1 cellular context compared by ENCODE assay signal in the genomic region with DNA sequence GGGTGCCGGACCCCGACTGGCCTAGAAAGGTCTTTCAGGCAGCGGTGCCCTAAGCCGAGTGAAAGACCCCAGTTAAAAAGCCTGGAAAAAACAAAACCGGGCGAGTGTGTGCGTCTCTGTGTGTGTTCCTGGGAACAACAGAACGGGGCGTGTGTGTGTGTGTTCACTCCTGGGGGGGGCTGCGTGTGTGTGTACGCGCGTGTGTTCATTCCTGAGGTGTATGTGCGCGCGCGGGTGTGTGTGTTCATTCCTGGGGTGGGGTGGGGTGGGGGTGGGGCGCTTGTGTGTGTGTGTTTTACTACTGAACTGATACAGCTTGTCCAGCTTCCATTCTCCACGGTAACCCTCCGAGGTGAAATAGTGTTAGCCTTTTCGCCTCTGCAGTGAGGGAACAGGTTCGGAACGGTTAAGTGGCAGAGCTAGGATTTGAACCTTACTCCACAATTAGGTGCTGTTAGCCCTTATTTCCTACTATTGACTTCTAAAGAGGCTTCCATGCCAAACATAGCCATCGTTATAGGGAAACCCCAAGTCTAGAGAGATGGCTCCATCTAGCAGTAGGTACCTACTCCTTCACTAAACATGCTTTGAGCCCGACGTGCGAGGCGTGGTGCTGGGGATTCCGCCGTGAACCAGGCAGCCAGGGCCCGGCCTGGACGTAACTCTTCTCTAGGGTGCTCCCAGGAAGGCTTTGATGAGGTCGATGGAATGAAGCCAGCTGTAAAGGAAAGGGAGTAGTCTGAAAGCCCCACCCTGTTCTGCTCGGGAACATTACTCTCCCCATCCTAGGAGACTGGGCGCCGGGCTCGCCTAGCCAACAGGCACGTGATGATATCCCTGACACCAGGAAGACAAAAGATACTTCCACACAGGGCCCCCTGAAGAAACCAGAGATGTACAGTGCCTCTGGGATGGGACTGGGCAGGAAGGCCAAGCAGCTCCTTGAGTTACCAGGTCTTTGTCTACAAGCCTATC.
TF ChIP-seq lines count a peak whose summit lies in the region.

No MANE protein-coding gene starts in this region.

TF ChIP-seq in GM12878, 131 proteins besides CTCF, POLR2A, EP300 and RAD21:
- peak; percentile 19; the same call in 1 of the 2 replicates for TF ChIP-seq NKRF (conservative IDR thresholded peaks at IDR 0.05)
- no peak for TF ChIP-seq STAT1 (conservative IDR thresholded peaks at IDR 0.05)
- no peak for TF ChIP-seq DPF2 (IDR thresholded peaks at IDR 0.05)
- TF ChIP-seq, protein P1, sequence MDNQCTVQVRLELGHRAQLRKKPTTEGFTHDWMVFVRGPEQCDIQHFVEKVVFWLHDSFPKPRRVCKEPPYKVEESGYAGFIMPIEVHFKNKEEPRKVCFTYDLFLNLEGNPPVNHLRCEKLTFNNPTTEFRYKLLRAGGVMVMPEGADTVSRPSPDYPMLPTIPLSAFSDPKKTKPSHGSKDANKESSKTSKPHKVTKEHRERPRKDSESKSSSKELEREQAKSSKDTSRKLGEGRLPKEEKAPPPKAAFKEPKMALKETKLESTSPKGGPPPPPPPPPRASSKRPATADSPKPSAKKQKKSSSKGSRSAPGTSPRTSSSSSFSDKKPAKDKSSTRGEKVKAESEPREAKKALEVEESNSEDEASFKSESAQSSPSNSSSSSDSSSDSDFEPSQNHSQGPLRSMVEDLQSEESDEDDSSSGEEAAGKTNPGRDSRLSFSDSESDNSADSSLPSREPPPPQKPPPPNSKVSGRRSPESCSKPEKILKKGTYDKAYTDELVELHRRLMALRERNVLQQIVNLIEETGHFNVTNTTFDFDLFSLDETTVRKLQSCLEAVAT (IDR thresholded peaks at IDR 0.05) = no peak
- TF ChIP-seq, protein P2, sequence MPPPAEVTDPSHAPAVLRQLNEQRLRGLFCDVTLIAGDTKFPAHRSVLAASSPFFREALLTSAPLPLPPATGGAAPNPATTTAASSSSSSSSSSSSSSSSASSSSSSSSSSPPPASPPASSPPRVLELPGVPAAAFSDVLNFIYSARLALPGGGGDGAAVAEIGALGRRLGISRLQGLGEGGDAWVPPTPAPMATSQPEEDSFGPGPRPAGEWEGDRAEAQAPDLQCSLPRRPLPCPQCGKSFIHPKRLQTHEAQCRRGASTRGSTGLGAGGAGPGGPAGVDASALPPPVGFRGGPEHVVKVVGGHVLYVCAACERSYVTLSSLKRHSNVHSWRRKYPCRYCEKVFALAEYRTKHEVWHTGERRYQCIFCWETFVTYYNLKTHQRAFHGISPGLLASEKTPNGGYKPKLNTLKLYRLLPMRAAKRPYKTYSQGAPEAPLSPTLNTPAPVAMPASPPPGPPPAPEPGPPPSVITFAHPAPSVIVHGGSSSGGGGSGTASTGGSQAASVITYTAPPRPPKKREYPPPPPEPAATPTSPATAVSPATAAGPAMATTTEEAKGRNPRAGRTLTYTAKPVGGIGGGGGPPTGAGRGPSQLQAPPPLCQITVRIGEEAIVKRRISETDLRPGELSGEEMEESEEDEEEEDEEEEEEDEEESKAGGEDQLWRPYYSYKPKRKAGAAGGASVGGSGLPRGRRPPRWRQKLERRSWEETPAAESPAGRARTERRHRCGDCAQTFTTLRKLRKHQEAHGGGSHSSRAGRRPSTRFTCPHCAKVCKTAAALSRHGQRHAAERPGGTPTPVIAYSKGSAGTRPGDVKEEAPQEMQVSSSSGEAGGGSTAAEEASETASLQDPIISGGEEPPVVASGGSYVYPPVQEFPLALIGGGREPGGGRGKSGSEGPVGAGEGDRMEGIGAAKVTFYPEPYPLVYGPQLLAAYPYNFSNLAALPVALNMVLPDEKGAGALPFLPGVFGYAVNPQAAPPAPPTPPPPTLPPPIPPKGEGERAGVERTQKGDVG (CRISPR knock-in tag; IDR thresholded peaks at IDR 0.05) = no peak
- no peak for TF ChIP-seq PML (IDR thresholded peaks at IDR 0.05; ENCODE audit: low read length)
- TF ChIP-seq TCF12 (IDR thresholded peaks at IDR 0.05; ENCODE audit: low read depth, low read length) = no peak
- 0 out of 4 replicates have a peak, but pooled peaks of 1 of the 2 experiments have one; percentile 27 for TF ChIP-seq IKZF2 (IDR thresholded peaks at IDR 0.05)
- TF ChIP-seq MEF2B (IDR thresholded peaks at IDR 0.05; ENCODE audit: partially characterized antibody, poor library complexity, severe bottlenecking) = peak; percentile 26
- no peak for TF ChIP-seq BCL11A (IDR thresholded peaks at IDR 0.05; ENCODE audit: low read depth, low read length)
- no peak for TF ChIP-seq IRF4 (IDR thresholded peaks at IDR 0.05; ENCODE audit: low read depth, low read length)
- no peak; the same call in 1 of the 2 replicates for TF ChIP-seq MYB (IDR thresholded peaks at IDR 0.05; ENCODE audit: borderline replicate concordance, low read depth, low read length)
- TF ChIP-seq KAT2A (conservative IDR thresholded peaks at IDR 0.05; ENCODE audit: control insufficient read depth, low read depth, low read length) = no peak
- TF ChIP-seq, protein P3, sequence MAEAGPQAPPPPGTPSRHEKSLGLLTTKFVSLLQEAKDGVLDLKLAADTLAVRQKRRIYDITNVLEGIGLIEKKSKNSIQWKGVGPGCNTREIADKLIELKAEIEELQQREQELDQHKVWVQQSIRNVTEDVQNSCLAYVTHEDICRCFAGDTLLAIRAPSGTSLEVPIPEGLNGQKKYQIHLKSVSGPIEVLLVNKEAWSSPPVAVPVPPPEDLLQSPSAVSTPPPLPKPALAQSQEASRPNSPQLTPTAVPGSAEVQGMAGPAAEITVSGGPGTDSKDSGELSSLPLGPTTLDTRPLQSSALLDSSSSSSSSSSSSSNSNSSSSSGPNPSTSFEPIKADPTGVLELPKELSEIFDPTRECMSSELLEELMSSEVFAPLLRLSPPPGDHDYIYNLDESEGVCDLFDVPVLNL (IDR thresholded peaks at IDR 0.05; ENCODE audit: low read depth, low read length) = no peak
- TF ChIP-seq SRF (IDR thresholded peaks at IDR 0.05; ENCODE audit: low read depth in 2 of 2, low read length in 2 of 2) = no peak
- TF ChIP-seq, protein P4, sequence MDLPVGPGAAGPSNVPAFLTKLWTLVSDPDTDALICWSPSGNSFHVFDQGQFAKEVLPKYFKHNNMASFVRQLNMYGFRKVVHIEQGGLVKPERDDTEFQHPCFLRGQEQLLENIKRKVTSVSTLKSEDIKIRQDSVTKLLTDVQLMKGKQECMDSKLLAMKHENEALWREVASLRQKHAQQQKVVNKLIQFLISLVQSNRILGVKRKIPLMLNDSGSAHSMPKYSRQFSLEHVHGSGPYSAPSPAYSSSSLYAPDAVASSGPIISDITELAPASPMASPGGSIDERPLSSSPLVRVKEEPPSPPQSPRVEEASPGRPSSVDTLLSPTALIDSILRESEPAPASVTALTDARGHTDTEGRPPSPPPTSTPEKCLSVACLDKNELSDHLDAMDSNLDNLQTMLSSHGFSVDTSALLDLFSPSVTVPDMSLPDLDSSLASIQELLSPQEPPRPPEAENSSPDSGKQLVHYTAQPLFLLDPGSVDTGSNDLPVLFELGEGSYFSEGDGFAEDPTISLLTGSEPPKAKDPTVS (IDR thresholded peaks at IDR 0.05; ENCODE audit: low read depth, low read length) = 0 out of 2 replicates have a peak, but pooled peaks have one; percentile 1
- 0 out of 2 replicates have a peak, but pooled peaks have one; percentile 10 for TF ChIP-seq MTA2 (IDR thresholded peaks at IDR 0.05; ENCODE audit: low read depth)
- TF ChIP-seq USF1 (IDR thresholded peaks at IDR 0.05; ENCODE audit: borderline replicate concordance, extremely low read length, insufficient read depth, low read depth, low read length) = no peak
TF ChIP-seq in GM12878: peak in this region for 5.
